Comparison of ENCODE assay signal across 26 cellular contexts in genomic region chr7:76325811-76326210, GRCh38. TPM values are rescaled to one million over a fixed set of nuclear protein-coding genes. Genes with fewer than 3 reads are reported as not detected.
DNase-seq lines count a peak whose midpoint lies in the region; ATAC-seq, FAIRE-seq and TF ChIP-seq lines count a peak whose summit lies in the region.
"Had no signal": no experiment of that assay in that cellular context is flagged by ENCODE, and none has a peak within 500 bp of the region (broad histone marks: within the 10 kb centered on the region; RNA-seq: fewer than 3 reads in every experiment).

No MANE protein-coding gene starts in this region.

- ATAC-seq in heart right ventricle (no peak), K562 (no peak), thoracic aorta (ENCODE audit: insufficient number of reproducible peaks, low FRiP score, low read depth) (no peak), HG02763 (IDR thresholded peaks at IDR 0.05; ENCODE audit: unreplicated experiment) (no peak), HG02840 (IDR thresholded peaks at IDR 0.05; ENCODE audit: low FRiP score, unreplicated experiment) (no peak)
- ATAC-seq: GM12878, HCT116, Panc1 had no signal

- TF ChIP-seq POLR2A in K562 (conservative IDR thresholded peaks at IDR 0.05): peak; percentile 22; the same call in 1 of the 2 replicates
- no peak for TF ChIP-seq POLR2A in vagina (IDR thresholded peaks at IDR 0.05)

- DNase-seq in left ventricle myocardium inferior (no peak), heart right ventricle (no peak), K562 (ENCODE audit: extremely low read depth in 1 of 4, low spot score in 3 of 4) (no peak), posterior vena cava (ENCODE audit: low spot score) (peak; percentile 57), thoracic aorta (ENCODE audit: low spot score) (no peak), vagina (ENCODE audit: extremely low spot score in 2 of 2) (no peak)
- DNase-seq: 8988T; AML-193; CD4-positive, alpha-beta memory T cell; COR-L47; DMS53; KG1; MG63; NCI-H1105 treated with DMSO at 0.1 percent for 48 hours; NCI-H146; NCI-H1930; NCI-H446 treated with DMSO at 0.1 percent for 48 hours; NCI-H526; SHP77 treated with DMSO at 0.1 percent for 48 hours had no signal

- H3K9me1 ChIP-seq in K562 (ENCODE audit: control insufficient read depth, insufficient read depth, low read length): peaks cover 2% of the 10 kb centered on the region

- H3K36me3 ChIP-seq in left ventricle myocardium inferior (peaks cover 56% of the 10 kb centered on the region), heart right ventricle (peaks cover 0 to 76% (median 20%) of the 10 kb centered on the region in 9 donors), K562 (ENCODE audit: control insufficient read depth, insufficient read depth, low read length) (peaks cover 78% of the 10 kb centered on the region), thoracic aorta (peaks cover 17% of the 10 kb centered on the region), vagina (peaks cover 0 to 34% of the 10 kb centered on the region in 2 donors)

- H3K79me2 ChIP-seq in K562 (ENCODE audit: control insufficient read depth, insufficient read depth, low read length): peaks cover 58% of the 10 kb centered on the region

- TF ChIP-seq RAD21 in K562 (CRISPR knock-in tag; conservative IDR thresholded peaks at IDR 0.05 in 1 of 2, IDR thresholded peaks at IDR 0.05 in 1 of 2): no peak

- H4K20me1 ChIP-seq in K562 (replicated peaks; ENCODE audit: control insufficient read depth, insufficient read depth, low read length): peaks cover 21% of the 10 kb centered on the region

- no TSS peak for BruUV-seq in K562 (replicated peaks; lab: Mats Ljungman, UMichigan)

- no peak for TF ChIP-seq CTCF in left ventricle myocardium inferior (IDR thresholded peaks at IDR 0.05; ENCODE audit: borderline replicate concordance)
- no peak for TF ChIP-seq CTCF in heart right ventricle (IDR thresholded peaks at IDR 0.05)
- no peak for TF ChIP-seq CTCF in K562 (IDR thresholded peaks at IDR 0.05 in 2 of 3, conservative IDR thresholded peaks at IDR 0.05 in 1 of 3; ENCODE audit: insufficient read depth in 2 of 3, low read depth in 1 of 3, low read length in 3 of 3)
- no peak for TF ChIP-seq CTCF in thoracic aorta (IDR thresholded peaks at IDR 0.05)
- TF ChIP-seq CTCF in vagina (IDR thresholded peaks at IDR 0.05): no peak

- intact Hi-C loops in left ventricle myocardium inferior (cut with micrococcal nuclease): no loop called here
- intact Hi-C loops in heart right ventricle (cut with DNase I): no loop called here
- intact Hi-C loops in K562 (cut with micrococcal nuclease): no loop called here
- intact Hi-C loops in posterior vena cava (cut with DNase I): no loop called here
- intact Hi-C loops in vagina (cut with DNase I): no loop called here

- FAIRE-seq in K562 (lab: Jason Lieb, UNC): no peak
- FAIRE-seq: GM12878, HTR-8/SVneo had no signal

- CTCF ChIA-PET in K562 (lab: Yijun Ruan, JAX; ENCODE audit: low intra/inter-chr PET ratio): no interaction called here

- H3K4me1 ChIP-seq in left ventricle myocardium inferior: peaks cover 93% of the 10 kb centered on the region
- H3K4me1 ChIP-seq in heart right ventricle: peaks cover 7 to 94% (median 59%) of the 10 kb centered on the region in 9 donors
- peaks cover 10 to 18% of the 10 kb centered on the region in 2 experiments for H3K4me1 ChIP-seq in K562 (replicated peaks in 1 of 2; ENCODE audit: control insufficient read depth in 2 of 2, insufficient read depth in 2 of 2, low read length in 2 of 2)
- H3K4me1 ChIP-seq in thoracic aorta (ENCODE audit: control insufficient read depth in 1 of 2, low read depth in 2 of 2): peaks cover 24 to 72% of the 10 kb centered on the region in 2 donors
- H3K4me1 ChIP-seq in vagina: peaks cover 22% of the 10 kb centered on the region

- POLR2A ChIA-PET in K562 (lab: Yijun Ruan, JAX): no interaction called here

- TF ChIP-seq EP300 in K562 (IDR thresholded peaks at IDR 0.05; ENCODE audit: low read length): no peak

- no peaks in the 10 kb centered on the region for H3K9me3 ChIP-seq in left ventricle myocardium inferior (replicated peaks)
- H3K9me3 ChIP-seq in heart right ventricle: no peaks in the 10 kb centered on the region
- H3K9me3 ChIP-seq in K562 (replicated peaks; ENCODE audit: control insufficient read depth, insufficient read depth, low read depth, low read length): no peaks in the 10 kb centered on the region
- H3K9me3 ChIP-seq in thoracic aorta: no peaks in the 10 kb centered on the region
- H3K9me3 ChIP-seq in vagina: no peaks in the 10 kb centered on the region
- H3K9me3 ChIP-seq: BLaER1 treated with 17β-estradiol and CSF1 and Interleukin-3, amounts not matched to agents 10 nM and 100 nM; MG63 had no signal

- H3K27ac ChIP-seq in left ventricle myocardium inferior (replicated peaks) (peak overlapping the region; percentile 60), heart right ventricle (peak overlapping the region in 5 of 10 donors; percentile 10 to 88 (median 66)), K562 (ENCODE audit: extremely low read depth, low read depth, low read length) (no peak overlapping the region), thoracic aorta (peak overlapping the region; percentile 89 to 96), vagina (no peak overlapping the region)
- H3K27ac ChIP-seq: BLaER1 treated with 17β-estradiol and CSF1 and Interleukin-3, amounts not matched to agents 10 nM and 100 nM had no signal

- no peak overlapping the region for H2AFZ ChIP-seq in K562 (ENCODE audit: low read depth, low read length)

- whole genome bisulfite sequencing in heart right ventricle, 2 donors: 87 to 93% methylated on average over 5 of the region's 5 CpGs
- 92% methylated on average over 5 of the region's 5 CpGs for WGBS in K562 (ENCODE audit: insufficient coverage, low coverage, missing lambda C conversion rate)

- H3K27me3 ChIP-seq in left ventricle myocardium inferior (ENCODE audit: low read depth) (no peaks in the 10 kb centered on the region), heart right ventricle (no peaks in the 10 kb centered on the region), K562 (ENCODE audit: control insufficient read depth in 2 of 2, insufficient read depth in 2 of 2, low read length in 2 of 2) (no peaks in the 10 kb centered on the region), thoracic aorta (replicated peaks; ENCODE audit: insufficient read depth) (no peaks in the 10 kb centered on the region), vagina (no peaks in the 10 kb centered on the region)
- H3K27me3 ChIP-seq: BLaER1 treated with 17β-estradiol and CSF1 and Interleukin-3, amounts not matched to agents 10 nM and 100 nM; MG63 had no signal

- in situ Hi-C loops in K562 (cut with MboI): no loop called here

- H3K4me3 ChIP-seq in left ventricle myocardium inferior (no peak overlapping the region), heart right ventricle (no peak overlapping the region), K562 (no peak overlapping the region), thoracic aorta (no peak overlapping the region), vagina (no peak overlapping the region)
- H3K4me3 ChIP-seq: BLaER1 treated with 17β-estradiol and CSF1 and Interleukin-3, amounts not matched to agents 10 nM and 100 nM; GM12878; MG63 had no signal

- no peak overlapping the region for H3K4me2 ChIP-seq in K562 (ENCODE audit: insufficient read depth, low read length)
- H3K4me2 ChIP-seq: BLaER1 treated with 17β-estradiol and CSF1 and Interleukin-3, amounts not matched to agents 10 nM and 100 nM had no signal

- H3K9ac ChIP-seq in K562 (ENCODE audit: insufficient read depth in 1 of 2, low read depth in 2 of 2, low read length in 2 of 2): no peak overlapping the region
- H3K9ac ChIP-seq: BLaER1 treated with 17β-estradiol and CSF1 and Interleukin-3, amounts not matched to agents 10 nM and 100 nM had no signal

RNA-seq across cellular contexts. Expression of gene HSPB1, which starts 23.3 kb away (rescaled TPM):
- total RNA-seq in left ventricle myocardium inferior: 2,037 TPM
- total RNA-seq in heart right ventricle: 1,000 to 10,000 TPM; 1,266 to 2,631 (median 2,034) TPM
- 1,000 to 10,000 TPM; 2,522 to 6,886 TPM for polyA plus RNA-seq in heart right ventricle
- total RNA-seq in K562 (2011; cell fraction: chromatin; rRNA removed; ENCODE audit: low replicate concordance): 7.2 and 18.6 TPM in 2 replicates
- total RNA-seq in K562 (2011; cell fraction: nucleolus; rRNA removed): 37.0 and 39.4 TPM in 2 replicates
- total RNA-seq in K562 (2011; cell fraction: nucleoplasm; rRNA removed): 25.3 and 28.7 TPM in 2 replicates
- total RNA-seq in K562 (2014; rRNA removed): 138 and 216 TPM in 2 replicates
- total RNA-seq in K562 (2014; rRNA removed; fragmentation: Illumina TruSeq; extraction: Trizol): 16.0 and 27.1 TPM in 2 replicates
- total RNA-seq in K562 (2015; rRNA removed; fragmentation: Illumina TruSeq; extraction: Trizol): 180 TPM in 2 replicates
- 522 and 565 TPM in 2 replicates for total RNA-seq in K562 (2021)
- polyA plus RNA-seq in K562 (2011; rRNA removed): 44.8 and 88.9 TPM in 2 replicates
- polyA plus RNA-seq in K562 (2011; cell fraction: cytosol; rRNA removed): 114 and 636 TPM in 2 replicates
- polyA plus RNA-seq in K562 (2011; cell fraction: nucleus; rRNA removed): 55.5 and 127 TPM in 2 replicates
- polyA plus RNA-seq in K562 (2012): 343 and 551 TPM in 2 replicates
- 258 and 607 TPM in 2 replicates for polyA plus RNA-seq in K562 (2014; fragmentation: Illumina TruSeq; extraction: Trizol)
- polyA plus RNA-seq in K562 (2014; fragmentation: Nextera tagmentation; extraction: Ambion mirVana): 100 to 1,000 TPM in 1 of 2 experiments, 10 to 100 TPM in 1; 97.3 to 128 TPM
- 283 and 298 TPM in 2 replicates for polyA plus RNA-seq in K562 (2014; rRNA removed)
- polyA minus RNA-seq in K562 (2011; rRNA and poly(A)+ RNA removed): 7.3 and 10.1 TPM in 2 replicates
- polyA minus RNA-seq in K562 (2011; cell fraction: cytosol; rRNA and poly(A)+ RNA removed): 107 and 110 TPM in 2 replicates
- polyA minus RNA-seq in K562 (2011; cell fraction: nucleus; rRNA and poly(A)+ RNA removed): 19.9 and 22.8 TPM in 2 replicates
- total RNA-seq in posterior vena cava: 1,000 to 10,000 TPM; 2,473 to 2,747 TPM
- 1,000 to 10,000 TPM; 1,835 to 2,623 TPM for total RNA-seq in thoracic aorta
- total RNA-seq in vagina: 3,606 TPM

RNA-seq across cellular contexts. Expression of gene YWHAG, which starts 33.0 kb away (rescaled TPM):
- 223 TPM for total RNA-seq in left ventricle myocardium inferior
- total RNA-seq in heart right ventricle: 100 to 1,000 TPM; 193 to 262 (median 207) TPM
- polyA plus RNA-seq in heart right ventricle: 10 to 100 TPM; 63.7 to 88.0 TPM
- 60.5 and 71.2 TPM in 2 replicates for total RNA-seq in K562 (2011; cell fraction: chromatin; rRNA removed; ENCODE audit: low replicate concordance)
- total RNA-seq in K562 (2011; cell fraction: nucleolus; rRNA removed): 39.9 and 41.7 TPM in 2 replicates
- 59.5 and 77.9 TPM in 2 replicates for total RNA-seq in K562 (2011; cell fraction: nucleoplasm; rRNA removed)
- total RNA-seq in K562 (2014; rRNA removed): 50.3 and 53.2 TPM in 2 replicates
- total RNA-seq in K562 (2014; rRNA removed; fragmentation: Illumina TruSeq; extraction: Trizol): 144 and 155 TPM in 2 replicates
- total RNA-seq in K562 (2015; rRNA removed; fragmentation: Illumina TruSeq; extraction: Trizol): 135 and 136 TPM in 2 replicates
- 238 and 246 TPM in 2 replicates for total RNA-seq in K562 (2021)
- 67.6 and 94.5 TPM in 2 replicates for polyA plus RNA-seq in K562 (2011; rRNA removed)
- 43.4 and 52.2 TPM in 2 replicates for polyA plus RNA-seq in K562 (2011; cell fraction: cytosol; rRNA removed)
- 30.1 and 40.2 TPM in 2 replicates for polyA plus RNA-seq in K562 (2011; cell fraction: nucleus; rRNA removed)
- polyA plus RNA-seq in K562 (2012): 142 and 212 TPM in 2 replicates
- polyA plus RNA-seq in K562 (2014; fragmentation: Illumina TruSeq; extraction: Trizol): 200 and 204 TPM in 2 replicates
- polyA plus RNA-seq in K562 (2014; fragmentation: Nextera tagmentation; extraction: Ambion mirVana): 10 to 100 TPM; 30.4 to 37.6 TPM
- 74.9 and 83.6 TPM in 2 replicates for polyA plus RNA-seq in K562 (2014; rRNA removed)
- polyA minus RNA-seq in K562 (2011; rRNA and poly(A)+ RNA removed): 142 and 187 TPM in 2 replicates
- 110 and 154 TPM in 2 replicates for polyA minus RNA-seq in K562 (2011; cell fraction: cytosol; rRNA and poly(A)+ RNA removed)
- polyA minus RNA-seq in K562 (2011; cell fraction: nucleus; rRNA and poly(A)+ RNA removed): 23.0 and 31.1 TPM in 2 replicates
- 100 to 1,000 TPM; 114 to 134 TPM for total RNA-seq in posterior vena cava
- total RNA-seq in thoracic aorta: 100 to 1,000 TPM in 1 of 2 donors, 10 to 100 TPM in 1; 63.2 to 129 TPM
- total RNA-seq in vagina: 73.2 TPM

Comparison
In these comparisons a context has a peak if more than half of its experiments do, and no peak if none do; other contexts are left out.
1. H3K27ac ChIP-seq: peak in left ventricle myocardium inferior (single experiment) and thoracic aorta (2 of 2); none in K562 (single experiment) and vagina (single experiment).